35 cellular contexts compared by ENCODE assay signal in genomic region chr22:47690586-47690985, GRCh38.
"Had no signal": no experiment of that assay in that cellular context is flagged by ENCODE, and none has a peak within 500 bp of the region (broad histone marks: within the 10 kb centered on the region; RNA-seq: fewer than 3 reads in every experiment).

No MANE protein-coding gene starts in this region.

- H3K27me3 ChIP-seq: ascending aorta, cardiac muscle cell had no signal

- H3K4me3 Mint-ChIP-seq: activated B cell treated with CpG ODN at 0.5 μM for 24 hours; activated CD4-positive, alpha-beta memory T cell treated with anti-CD3 and anti-CD28 coated beads, Interleukin-2, amount 10 ng/mL, durations not matched to agents 7 days and 5 days; activated CD4-positive, alpha-beta T cell treated with anti-CD3 and anti-CD28 coated beads, Interleukin-2, amount 10 ng/mL, durations not matched to agents 7 days and 5 days; activated CD8-positive, alpha-beta memory T cell treated with anti-CD3 and anti-CD28 coated beads, Interleukin-2, amount 10 ng/mL, durations not matched to agents 7 days and 5 days; activated CD8-positive, alpha-beta T cell treated with anti-CD3 and anti-CD28 coated beads, Interleukin-2, amount 10 ng/mL, durations not matched to agents 7 days and 5 days; activated naive CD4-positive, alpha-beta T cell treated with anti-CD3 and anti-CD28 coated beads, Interleukin-2, amount 10 ng/mL, durations not matched to agents 7 days and 5 days; activated naive CD4-positive, alpha-beta T cell treated with anti-CD3 and anti-CD28 coated beads, Interleukin-2, amount 50 U/mL, for 24 hours; activated naive CD8-positive, alpha-beta T cell; activated naive CD8-positive, alpha-beta T cell treated with anti-CD3 and anti-CD28 coated beads, Interleukin-2, amount 10 ng/mL, durations not matched to agents 7 days and 5 days; activated naive CD8-positive, alpha-beta T cell treated with anti-CD3 and anti-CD28 coated beads, Interleukin-2, amount 50 U/mL, for 24 hours; activated T-cell treated with anti-CD3 and anti-CD28 coated beads, Interleukin-2, amount 50 U/mL, for 24 hours; brain; central memory CD8-positive, alpha-beta T cell; T-helper 1 cell treated with Interleukin-12 subunit alpha and Interleukin-12 subunit beta and Interleukin-4 antibody, amounts not matched to agents 30 μg/mL and 1 μg/mL, for 36 hours; T-helper 2 cell treated with Interferon-gamma antibody and Interleukin-4, amounts not matched to agents 5 μg/mL and 100 μg/mL, for 36 hours had no signal

- H3K36me3 Mint-ChIP-seq: activated CD8-positive, alpha-beta memory T cell treated with anti-CD3 and anti-CD28 coated beads, Interleukin-2, amount 10 ng/mL, durations not matched to agents 7 days and 5 days; activated naive CD4-positive, alpha-beta T cell treated with anti-CD3 and anti-CD28 coated beads, Interleukin-2, amount 10 ng/mL, durations not matched to agents 7 days and 5 days; activated naive CD4-positive, alpha-beta T cell treated with anti-CD3 and anti-CD28 coated beads, Interleukin-2, amount 50 U/mL, for 24 hours; activated naive CD8-positive, alpha-beta T cell; activated naive CD8-positive, alpha-beta T cell treated with anti-CD3 and anti-CD28 coated beads, Interleukin-2, amount 10 ng/mL, durations not matched to agents 7 days and 5 days; brain had no signal

- ATAC-seq: activated CD8-positive, alpha-beta memory T cell treated with anti-CD3 and anti-CD28 coated beads, Interleukin-2, amount 10 ng/mL, durations not matched to agents 7 days and 5 days; activated CD8-positive, alpha-beta T cell treated with anti-CD3 and anti-CD28 coated beads, Interleukin-2, amount 10 ng/mL, durations not matched to agents 7 days and 5 days; activated naive CD8-positive, alpha-beta T cell treated with anti-CD3 and anti-CD28 coated beads, Interleukin-2, amount 50 U/mL, for 24 hours had no signal

- H3K27ac ChIP-seq: ascending aorta, cardiac muscle cell, VCaP had no signal

- H3K36me3 ChIP-seq: ascending aorta, cardiac muscle cell had no signal

- H3K27ac Mint-ChIP-seq: activated B cell treated with CpG ODN at 0.5 μM for 24 hours; activated CD4-positive, alpha-beta memory T cell treated with anti-CD3 and anti-CD28 coated beads, Interleukin-2, amount 10 ng/mL, durations not matched to agents 7 days and 5 days; activated CD4-positive, alpha-beta T cell treated with anti-CD3 and anti-CD28 coated beads, Interleukin-2, amount 10 ng/mL, durations not matched to agents 7 days and 5 days; activated CD8-positive, alpha-beta memory T cell treated with anti-CD3 and anti-CD28 coated beads, Interleukin-2, amount 10 ng/mL, durations not matched to agents 7 days and 5 days; activated CD8-positive, alpha-beta T cell treated with anti-CD3 and anti-CD28 coated beads, Interleukin-2, amount 10 ng/mL, durations not matched to agents 7 days and 5 days; activated naive CD4-positive, alpha-beta T cell treated with anti-CD3 and anti-CD28 coated beads, Interleukin-2, amount 10 ng/mL, durations not matched to agents 7 days and 5 days; activated naive CD4-positive, alpha-beta T cell treated with anti-CD3 and anti-CD28 coated beads, Interleukin-2, amount 50 U/mL, for 24 hours; activated naive CD8-positive, alpha-beta T cell; activated naive CD8-positive, alpha-beta T cell treated with anti-CD3 and anti-CD28 coated beads, Interleukin-2, amount 10 ng/mL, durations not matched to agents 7 days and 5 days; activated naive CD8-positive, alpha-beta T cell treated with anti-CD3 and anti-CD28 coated beads, Interleukin-2, amount 50 U/mL, for 24 hours; activated T-cell treated with anti-CD3 and anti-CD28 coated beads, Interleukin-2, amount 50 U/mL, for 24 hours; activated T-helper 2 cell treated with anti-CD3 and anti-CD28 coated beads, Interferon-gamma antibody, Interleukin-2, Interleukin-4, amounts not matched to agents 10 μg/mL and 5 μg/mL and 100 μg/mL, durations not matched to agents 14 hours and 24 hours and 36 hours; brain; T-helper 1 cell treated with Interleukin-12 subunit alpha and Interleukin-12 subunit beta and Interleukin-4 antibody, amounts not matched to agents 30 μg/mL and 1 μg/mL, for 36 hours; T-helper 2 cell treated with Interferon-gamma antibody and Interleukin-4, amounts not matched to agents 5 μg/mL and 100 μg/mL, for 36 hours had no signal

- H3K4me3 ChIP-seq: ascending aorta, cardiac muscle cell had no signal

- H3K27me3 Mint-ChIP-seq: activated CD4-positive, alpha-beta memory T cell treated with anti-CD3 and anti-CD28 coated beads, Interleukin-2, amount 10 ng/mL, durations not matched to agents 7 days and 5 days; activated CD8-positive, alpha-beta memory T cell treated with anti-CD3 and anti-CD28 coated beads, Interleukin-2, amount 10 ng/mL, durations not matched to agents 7 days and 5 days; activated naive CD4-positive, alpha-beta T cell treated with anti-CD3 and anti-CD28 coated beads, Interleukin-2, amount 10 ng/mL, durations not matched to agents 7 days and 5 days; activated naive CD8-positive, alpha-beta T cell; activated naive CD8-positive, alpha-beta T cell treated with anti-CD3 and anti-CD28 coated beads, Interleukin-2, amount 10 ng/mL, durations not matched to agents 7 days and 5 days; activated naive CD8-positive, alpha-beta T cell treated with anti-CD3 and anti-CD28 coated beads, Interleukin-2, amount 50 U/mL, for 24 hours had no signal

- H3K9me3 Mint-ChIP-seq: activated B cell treated with CpG ODN at 0.5 μM for 24 hours; activated CD4-positive, alpha-beta memory T cell treated with anti-CD3 and anti-CD28 coated beads, Interleukin-2, amount 10 ng/mL, durations not matched to agents 7 days and 5 days; activated naive CD4-positive, alpha-beta T cell treated with anti-CD3 and anti-CD28 coated beads, Interleukin-2, amount 50 U/mL, for 24 hours; activated naive CD8-positive, alpha-beta T cell treated with anti-CD3 and anti-CD28 coated beads, Interleukin-2, amount 50 U/mL, for 24 hours; activated T-cell treated with anti-CD3 and anti-CD28 coated beads, Interleukin-2, amount 50 U/mL, for 24 hours; activated T-helper 2 cell treated with anti-CD3 and anti-CD28 coated beads, Interferon-gamma antibody, Interleukin-2, Interleukin-4, amounts not matched to agents 10 μg/mL and 5 μg/mL and 100 μg/mL, durations not matched to agents 14 hours and 24 hours and 36 hours; central memory CD8-positive, alpha-beta T cell had no signal

- DNase-seq: activated B cell treated with CpG ODN at 0.5 μM for 24 hours; activated CD4-positive, alpha-beta memory T cell treated with anti-CD3 and anti-CD28 coated beads, Interleukin-2, amount 10 ng/mL, durations not matched to agents 7 days and 5 days; activated CD4-positive, alpha-beta T cell treated with anti-CD3 and anti-CD28 coated beads for 48 hours; activated CD4-positive, alpha-beta T cell treated with anti-CD3 and anti-CD28 coated beads, Interleukin-2, amount 10 ng/mL, durations not matched to agents 7 days and 5 days; activated CD4-positive, alpha-beta T cell treated with anti-CD3 and anti-CD28 coated beads, Interleukin-2, amount 50 U/mL, for 48 hours; activated CD4-positive, CD25-positive, alpha-beta regulatory T cell treated with anti-CD3 and anti-CD28 coated beads, Interleukin-2, amount 50 U/mL, for 72 hours; activated CD8-positive, alpha-beta memory T cell treated with anti-CD3 and anti-CD28 coated beads for 24 hours; activated CD8-positive, alpha-beta memory T cell treated with anti-CD3 and anti-CD28 coated beads, Interleukin-2, amount 10 ng/mL, durations not matched to agents 7 days and 5 days; activated CD8-positive, alpha-beta memory T cell treated with anti-CD3 and anti-CD28 coated beads, Interleukin-2, amount 50 U/mL, for 48 hours; activated CD8-positive, alpha-beta T cell treated with anti-CD3 and anti-CD28 coated beads, Interleukin-2, amount 10 ng/mL, durations not matched to agents 7 days and 5 days; activated effector memory CD4-positive, alpha-beta T cell treated with Interleukin-2 at 50 U/mL for 16 hours; activated gamma-delta T cell; activated naive CD4-positive, alpha-beta T cell treated with anti-CD3 and anti-CD28 coated beads, Interleukin-2, amount 10 ng/mL, durations not matched to agents 7 days and 5 days; activated naive CD4-positive, alpha-beta T cell treated with Interleukin-2 at 50 U/mL for 16 hours; activated naive CD8-positive, alpha-beta T cell treated with anti-CD3 and anti-CD28 coated beads, Interleukin-2, amount 10 ng/mL, durations not matched to agents 7 days and 5 days; activated naive CD8-positive, alpha-beta T cell treated with anti-CD3 and anti-CD28 coated beads, Interleukin-2, amount 50 U/mL, for 24 hours; activated T-cell treated with anti-CD3 and anti-CD28 coated beads, Interleukin-2, amount 50 U/mL, for 24 hours; amygdala; anterior cingulate cortex; caudate nucleus; cerebellar nuclear complex; SW 1271; T-helper 1 cell; T-helper 2 cell; T-helper 9 cell had no signal

- H3K4me1 Mint-ChIP-seq: activated B cell treated with CpG ODN at 0.5 μM for 24 hours; activated CD4-positive, alpha-beta memory T cell treated with anti-CD3 and anti-CD28 coated beads, Interleukin-2, amount 10 ng/mL, durations not matched to agents 7 days and 5 days; activated CD4-positive, alpha-beta T cell treated with anti-CD3 and anti-CD28 coated beads, Interleukin-2, amount 10 ng/mL, durations not matched to agents 7 days and 5 days; activated CD8-positive, alpha-beta memory T cell treated with anti-CD3 and anti-CD28 coated beads, Interleukin-2, amount 10 ng/mL, durations not matched to agents 7 days and 5 days; activated naive CD4-positive, alpha-beta T cell treated with anti-CD3 and anti-CD28 coated beads, Interleukin-2, amount 10 ng/mL, durations not matched to agents 7 days and 5 days; activated naive CD4-positive, alpha-beta T cell treated with anti-CD3 and anti-CD28 coated beads, Interleukin-2, amount 50 U/mL, for 24 hours; activated naive CD8-positive, alpha-beta T cell treated with anti-CD3 and anti-CD28 coated beads, Interleukin-2, amount 10 ng/mL, durations not matched to agents 7 days and 5 days; activated naive CD8-positive, alpha-beta T cell treated with anti-CD3 and anti-CD28 coated beads, Interleukin-2, amount 50 U/mL, for 24 hours; brain; central memory CD8-positive, alpha-beta T cell had no signal

- H3K4me1 ChIP-seq: ascending aorta had no signal
